1 cellular context compared by ENCODE assay signal in the genomic region with DNA sequence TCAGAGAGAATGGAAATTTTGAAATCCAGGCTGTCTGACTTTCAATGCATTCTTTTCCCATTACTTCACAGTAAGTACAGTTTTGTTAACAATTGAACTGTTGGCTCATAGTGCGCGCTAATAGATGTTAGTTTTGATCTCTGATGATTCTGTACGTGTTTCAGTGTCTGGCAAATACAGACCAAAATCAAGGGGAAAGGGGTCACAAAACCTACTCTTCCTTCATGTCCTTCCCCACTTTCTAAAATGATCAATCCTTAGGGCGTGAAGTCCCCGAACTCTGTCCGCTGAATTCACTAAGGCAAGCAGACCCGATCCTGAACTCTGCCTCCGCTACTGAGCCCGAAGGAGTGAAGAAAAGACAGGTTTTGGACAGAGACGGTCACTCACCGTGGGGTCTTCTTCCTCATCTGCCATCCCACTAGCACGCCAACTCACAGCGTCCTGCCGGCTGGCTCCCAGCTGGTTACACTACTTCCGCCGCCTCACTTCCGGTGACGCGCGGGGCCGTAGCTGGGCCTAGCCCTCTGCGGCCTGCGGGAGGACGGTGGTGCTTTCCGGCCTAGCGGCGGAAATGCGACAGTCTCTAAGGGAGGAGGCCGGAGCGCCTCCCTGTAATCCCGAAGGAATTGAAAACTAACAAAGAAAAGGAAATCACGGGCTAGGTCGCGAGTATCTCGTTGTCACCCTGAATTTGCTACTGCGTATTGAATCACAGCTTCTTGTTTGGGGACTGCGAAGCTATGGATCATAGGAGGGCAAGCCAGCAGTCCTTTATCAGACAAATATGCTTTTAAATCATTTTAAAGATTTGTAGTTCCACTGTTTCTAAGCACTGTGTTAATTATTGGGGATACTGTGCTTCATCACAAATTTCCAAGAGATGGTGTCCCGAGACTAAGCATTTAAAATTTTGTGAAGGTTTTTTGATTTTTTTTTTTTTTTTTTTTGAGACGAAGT.
TF ChIP-seq lines count a peak whose summit lies in the region.

Gene TAF13 (minus strand): TSS at position 473 of the 960 bp plus-strand sequence. CDS start 56 bp downstream, at position 417.

TF ChIP-seq in K562, 482 proteins besides CTCF, POLR2A, EP300 and RAD21 (continued from another document and continues in another):
- TF ChIP-seq ZMIZ1 (IDR thresholded peaks at IDR 0.05; ENCODE audit: low read depth in 2 of 2, low read length in 2 of 2) = no peak; a peak in 1 of 4 replicates
- TF ChIP-seq PURB (CRISPR knock-in tag; IDR thresholded peaks at IDR 0.05; ENCODE audit: low read depth) = no peak
- TF ChIP-seq, protein P1, sequence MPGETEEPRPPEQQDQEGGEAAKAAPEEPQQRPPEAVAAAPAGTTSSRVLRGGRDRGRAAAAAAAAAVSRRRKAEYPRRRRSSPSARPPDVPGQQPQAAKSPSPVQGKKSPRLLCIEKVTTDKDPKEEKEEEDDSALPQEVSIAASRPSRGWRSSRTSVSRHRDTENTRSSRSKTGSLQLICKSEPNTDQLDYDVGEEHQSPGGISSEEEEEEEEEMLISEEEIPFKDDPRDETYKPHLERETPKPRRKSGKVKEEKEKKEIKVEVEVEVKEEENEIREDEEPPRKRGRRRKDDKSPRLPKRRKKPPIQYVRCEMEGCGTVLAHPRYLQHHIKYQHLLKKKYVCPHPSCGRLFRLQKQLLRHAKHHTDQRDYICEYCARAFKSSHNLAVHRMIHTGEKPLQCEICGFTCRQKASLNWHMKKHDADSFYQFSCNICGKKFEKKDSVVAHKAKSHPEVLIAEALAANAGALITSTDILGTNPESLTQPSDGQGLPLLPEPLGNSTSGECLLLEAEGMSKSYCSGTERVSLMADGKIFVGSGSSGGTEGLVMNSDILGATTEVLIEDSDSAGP (CRISPR knock-in tag; IDR thresholded peaks at IDR 0.05) = no peak
- no peak for TF ChIP-seq ARNT (IDR thresholded peaks at IDR 0.05)
- no peak for TF ChIP-seq CEBPB (tag; IDR thresholded peaks at IDR 0.05)
- TF ChIP-seq GATAD2B (IDR thresholded peaks at IDR 0.05; ENCODE audit: borderline replicate concordance) = no peak
- TF ChIP-seq ZNF184 (CRISPR knock-in tag; IDR thresholded peaks at IDR 0.05) = no peak
- TF ChIP-seq RFX1 (IDR thresholded peaks at IDR 0.05) = peak; percentile 27; the same call in 1 of the 2 replicates
- no peak for TF ChIP-seq ZNF354B (CRISPR knock-in tag; IDR thresholded peaks at IDR 0.05)
- TF ChIP-seq FOXK2 (conservative IDR thresholded peaks at IDR 0.05 in 1 of 2, IDR thresholded peaks at IDR 0.05 in 1 of 2; ENCODE audit: low read depth in 2 of 2) = peak; percentile 75 to 85
- TF ChIP-seq, protein P2, sequence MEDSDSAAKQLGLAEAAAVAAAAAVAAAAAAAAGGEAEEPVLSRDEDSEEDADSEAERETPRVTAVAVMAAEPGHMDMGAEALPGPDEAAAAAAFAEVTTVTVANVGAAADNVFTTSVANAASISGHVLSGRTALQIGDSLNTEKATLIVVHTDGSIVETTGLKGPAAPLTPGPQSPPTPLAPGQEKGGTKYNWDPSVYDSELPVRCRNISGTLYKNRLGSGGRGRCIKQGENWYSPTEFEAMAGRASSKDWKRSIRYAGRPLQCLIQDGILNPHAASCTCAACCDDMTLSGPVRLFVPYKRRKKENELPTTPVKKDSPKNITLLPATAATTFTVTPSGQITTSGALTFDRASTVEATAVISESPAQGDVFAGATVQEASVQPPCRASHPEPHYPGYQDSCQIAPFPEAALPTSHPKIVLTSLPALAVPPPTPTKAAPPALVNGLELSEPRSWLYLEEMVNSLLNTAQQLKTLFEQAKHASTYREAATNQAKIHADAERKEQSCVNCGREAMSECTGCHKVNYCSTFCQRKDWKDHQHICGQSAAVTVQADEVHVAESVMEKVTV (CRISPR knock-in tag; IDR thresholded peaks at IDR 0.05) = no peak
- no peak for TF ChIP-seq ZEB2 (IDR thresholded peaks at IDR 0.05)
- peak; percentile 24; the same call in 1 of the 2 replicates for TF ChIP-seq NFE2 (IDR thresholded peaks at IDR 0.05; ENCODE audit: low read depth)
- no peak for TF ChIP-seq TFAM (CRISPR knock-in tag; conservative IDR thresholded peaks at IDR 0.05)
- TF ChIP-seq BRCA1 (IDR thresholded peaks at IDR 0.05) = no peak
- no peak for TF ChIP-seq BRCA1 (CRISPR knock-in tag; IDR thresholded peaks at IDR 0.05)
- peak; percentile 88 for TF ChIP-seq CTBP1 (IDR thresholded peaks at IDR 0.05; ENCODE audit: borderline replicate concordance)
- TF ChIP-seq, protein P3, sequence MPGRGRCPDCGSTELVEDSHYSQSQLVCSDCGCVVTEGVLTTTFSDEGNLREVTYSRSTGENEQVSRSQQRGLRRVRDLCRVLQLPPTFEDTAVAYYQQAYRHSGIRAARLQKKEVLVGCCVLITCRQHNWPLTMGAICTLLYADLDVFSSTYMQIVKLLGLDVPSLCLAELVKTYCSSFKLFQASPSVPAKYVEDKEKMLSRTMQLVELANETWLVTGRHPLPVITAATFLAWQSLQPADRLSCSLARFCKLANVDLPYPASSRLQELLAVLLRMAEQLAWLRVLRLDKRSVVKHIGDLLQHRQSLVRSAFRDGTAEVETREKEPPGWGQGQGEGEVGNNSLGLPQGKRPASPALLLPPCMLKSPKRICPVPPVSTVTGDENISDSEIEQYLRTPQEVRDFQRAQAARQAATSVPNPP (IDR thresholded peaks at IDR 0.05; ENCODE audit: borderline replicate concordance, insufficient read depth, insufficient read length) = no peak
- TF ChIP-seq, protein P4, sequence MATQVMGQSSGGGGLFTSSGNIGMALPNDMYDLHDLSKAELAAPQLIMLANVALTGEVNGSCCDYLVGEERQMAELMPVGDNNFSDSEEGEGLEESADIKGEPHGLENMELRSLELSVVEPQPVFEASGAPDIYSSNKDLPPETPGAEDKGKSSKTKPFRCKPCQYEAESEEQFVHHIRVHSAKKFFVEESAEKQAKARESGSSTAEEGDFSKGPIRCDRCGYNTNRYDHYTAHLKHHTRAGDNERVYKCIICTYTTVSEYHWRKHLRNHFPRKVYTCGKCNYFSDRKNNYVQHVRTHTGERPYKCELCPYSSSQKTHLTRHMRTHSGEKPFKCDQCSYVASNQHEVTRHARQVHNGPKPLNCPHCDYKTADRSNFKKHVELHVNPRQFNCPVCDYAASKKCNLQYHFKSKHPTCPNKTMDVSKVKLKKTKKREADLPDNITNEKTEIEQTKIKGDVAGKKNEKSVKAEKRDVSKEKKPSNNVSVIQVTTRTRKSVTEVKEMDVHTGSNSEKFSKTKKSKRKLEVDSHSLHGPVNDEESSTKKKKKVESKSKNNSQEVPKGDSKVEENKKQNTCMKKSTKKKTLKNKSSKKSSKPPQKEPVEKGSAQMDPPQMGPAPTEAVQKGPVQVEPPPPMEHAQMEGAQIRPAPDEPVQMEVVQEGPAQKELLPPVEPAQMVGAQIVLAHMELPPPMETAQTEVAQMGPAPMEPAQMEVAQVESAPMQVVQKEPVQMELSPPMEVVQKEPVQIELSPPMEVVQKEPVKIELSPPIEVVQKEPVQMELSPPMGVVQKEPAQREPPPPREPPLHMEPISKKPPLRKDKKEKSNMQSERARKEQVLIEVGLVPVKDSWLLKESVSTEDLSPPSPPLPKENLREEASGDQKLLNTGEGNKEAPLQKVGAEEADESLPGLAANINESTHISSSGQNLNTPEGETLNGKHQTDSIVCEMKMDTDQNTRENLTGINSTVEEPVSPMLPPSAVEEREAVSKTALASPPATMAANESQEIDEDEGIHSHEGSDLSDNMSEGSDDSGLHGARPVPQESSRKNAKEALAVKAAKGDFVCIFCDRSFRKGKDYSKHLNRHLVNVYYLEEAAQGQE (CRISPR knock-in tag; IDR thresholded peaks at IDR 0.05; ENCODE audit: low read depth) = peak; percentile 72; the same call in 1 of the 2 replicates
- peak; percentile 90 for TF ChIP-seq POLR2H (tag; IDR thresholded peaks at IDR 0.05; ENCODE audit: low read depth)
- TF ChIP-seq ZNF830 (CRISPR knock-in tag; IDR thresholded peaks at IDR 0.05) = no peak
- TF ChIP-seq, protein P5, sequence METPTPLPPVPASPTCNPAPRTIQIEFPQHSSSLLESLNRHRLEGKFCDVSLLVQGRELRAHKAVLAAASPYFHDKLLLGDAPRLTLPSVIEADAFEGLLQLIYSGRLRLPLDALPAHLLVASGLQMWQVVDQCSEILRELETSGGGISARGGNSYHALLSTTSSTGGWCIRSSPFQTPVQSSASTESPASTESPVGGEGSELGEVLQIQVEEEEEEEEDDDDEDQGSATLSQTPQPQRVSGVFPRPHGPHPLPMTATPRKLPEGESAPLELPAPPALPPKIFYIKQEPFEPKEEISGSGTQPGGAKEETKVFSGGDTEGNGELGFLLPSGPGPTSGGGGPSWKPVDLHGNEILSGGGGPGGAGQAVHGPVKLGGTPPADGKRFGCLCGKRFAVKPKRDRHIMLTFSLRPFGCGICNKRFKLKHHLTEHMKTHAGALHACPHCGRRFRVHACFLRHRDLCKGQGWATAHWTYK (CRISPR knock-in tag; IDR thresholded peaks at IDR 0.05) = peak; percentile 59; the same call in 1 of the 2 replicates
- peak; percentile 92 for TF ChIP-seq TAF9B (IDR thresholded peaks at IDR 0.05; ENCODE audit: partially characterized antibody)
- TF ChIP-seq SRSF7 (optimal IDR thresholded peaks at IDR 0.05; ENCODE audit: low read depth, low read length) = no peak
- TF ChIP-seq, protein P6, sequence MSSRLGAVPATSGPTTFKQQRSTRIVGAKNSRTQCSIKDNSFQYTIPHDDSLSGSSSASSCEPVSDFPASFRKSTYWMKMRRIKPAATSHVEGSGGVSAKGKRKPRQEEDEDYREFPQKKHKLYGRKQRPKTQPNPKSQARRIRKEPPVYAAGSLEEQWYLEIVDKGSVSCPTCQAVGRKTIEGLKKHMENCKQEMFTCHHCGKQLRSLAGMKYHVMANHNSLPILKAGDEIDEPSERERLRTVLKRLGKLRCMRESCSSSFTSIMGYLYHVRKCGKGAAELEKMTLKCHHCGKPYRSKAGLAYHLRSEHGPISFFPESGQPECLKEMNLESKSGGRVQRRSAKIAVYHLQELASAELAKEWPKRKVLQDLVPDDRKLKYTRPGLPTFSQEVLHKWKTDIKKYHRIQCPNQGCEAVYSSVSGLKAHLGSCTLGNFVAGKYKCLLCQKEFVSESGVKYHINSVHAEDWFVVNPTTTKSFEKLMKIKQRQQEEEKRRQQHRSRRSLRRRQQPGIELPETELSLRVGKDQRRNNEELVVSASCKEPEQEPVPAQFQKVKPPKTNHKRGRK (tag; IDR thresholded peaks at IDR 0.05) = no peak
- peak; percentile 92 for TF ChIP-seq EP400 (IDR thresholded peaks at IDR 0.05)
- 0 out of 2 replicates have a peak, but pooled peaks have one; percentile 54 for TF ChIP-seq JUN (IDR thresholded peaks at IDR 0.05; ENCODE audit: borderline replicate concordance, low read depth, low read length)
- TF ChIP-seq JUN (CRISPR knock-in tag; IDR thresholded peaks at IDR 0.05; ENCODE audit: borderline replicate concordance) = no peak; the same call in 1 of the 2 replicates
